Comparison of ENCODE assay signal across 8 cellular contexts in genomic region chr13:38582133-38582532, GRCh38.
DNase-seq lines count a peak whose midpoint lies in the region; ATAC-seq and TF ChIP-seq lines count a peak whose summit lies in the region.

No MANE protein-coding gene starts in this region.

- H3K27ac Mint-ChIP-seq in activated T-helper 1 cell treated with anti-CD3 and anti-CD28 coated beads, Interleukin-12 subunit alpha, Interleukin-12 subunit beta, Interleukin-2, Interleukin-4 antibody, amounts not matched to agents 30 ng/mL and 10 ng/mL and 1 ng/mL, durations not matched to agents 14 hours and 24 hours and 36 hours, result no peak overlapping the region
- H3K27ac Mint-ChIP-seq in CD14-positive monocyte, result no peak overlapping the region

- H3K4me1 Mint-ChIP-seq in activated T-helper 1 cell treated with anti-CD3 and anti-CD28 coated beads, Interleukin-12 subunit alpha, Interleukin-12 subunit beta, Interleukin-2, Interleukin-4 antibody, amounts not matched to agents 30 ng/mL and 10 ng/mL and 1 ng/mL, durations not matched to agents 14 hours and 24 hours and 36 hours (ENCODE audit: low read depth), result no peaks in the 10 kb centered on the region
- H3K4me1 Mint-ChIP-seq in CD14-positive monocyte, result no peaks in the 10 kb centered on the region

- no peaks in the 10 kb centered on the region for H3K27me3 Mint-ChIP-seq in activated T-helper 1 cell treated with anti-CD3 and anti-CD28 coated beads, Interleukin-12 subunit alpha, Interleukin-12 subunit beta, Interleukin-2, Interleukin-4 antibody, amounts not matched to agents 30 ng/mL and 10 ng/mL and 1 ng/mL, durations not matched to agents 14 hours and 24 hours and 36 hours (ENCODE audit: insufficient read depth)
- peaks cover 0 to 1% (median 0%) of the 10 kb centered on the region in 3 donors for H3K27me3 Mint-ChIP-seq in CD14-positive monocyte (ENCODE audit: low read depth in 3 of 3)

- TF ChIP-seq CTCF in 22Rv1 (IDR thresholded peaks at IDR 0.05) (peak; percentile 75), GM10266 (IDR thresholded peaks at IDR 0.05; ENCODE audit: control insufficient read depth, insufficient read depth, low read depth, missing control alignments) (peak; percentile 44), CD14-positive monocyte (IDR thresholded peaks at IDR 0.05) (no peak)

- intact Hi-C loops in activated T-helper 1 cell treated with anti-CD3 and anti-CD28 coated beads, Interleukin-12 subunit alpha, Interleukin-12 subunit beta, Interleukin-2, Interleukin-4 antibody, amounts not matched to agents 30 ng/mL and 10 ng/mL and 1 ng/mL, durations not matched to agents 14 hours and 24 hours and 36 hours (cut with micrococcal nuclease), result no loop called here
- intact Hi-C loops in CD14-positive monocyte (cut with micrococcal nuclease), result no loop called here

- no peak overlapping the region for H3K27ac ChIP-seq in 22Rv1

- H3K36me3 Mint-ChIP-seq in activated T-helper 1 cell treated with anti-CD3 and anti-CD28 coated beads, Interleukin-12 subunit alpha, Interleukin-12 subunit beta, Interleukin-2, Interleukin-4 antibody, amounts not matched to agents 30 ng/mL and 10 ng/mL and 1 ng/mL, durations not matched to agents 14 hours and 24 hours and 36 hours (ENCODE audit: low read depth), result no peaks in the 10 kb centered on the region
- no peaks in the 10 kb centered on the region for H3K36me3 Mint-ChIP-seq in CD14-positive monocyte

- DNase-seq in GM10266 (ENCODE audit: extremely low spot score), result peak; percentile 20
- DNase-seq in NCI-H748 (lab: John Stamatoyannopoulos, UW; ENCODE audit: unreplicated experiment), result peak; percentile 87
- peak; percentile 4 for DNase-seq in cerebellum (ENCODE audit: low spot score)
- peak; percentile 85 for DNase-seq in medulla oblongata (ENCODE audit: extremely low spot score)
- DNase-seq in activated T-helper 1 cell treated with anti-CD3 and anti-CD28 coated beads, Interleukin-12 subunit alpha, Interleukin-12 subunit beta, Interleukin-2, Interleukin-4 antibody, amounts not matched to agents 30 ng/mL and 10 ng/mL and 1 ng/mL, durations not matched to agents 14 hours and 24 hours and 36 hours (ENCODE audit: low spot score), result no peak
- no peak for DNase-seq in CD14-positive monocyte (ENCODE audit: low spot score)

- H3K4me3 Mint-ChIP-seq in activated T-helper 1 cell treated with anti-CD3 and anti-CD28 coated beads, Interleukin-12 subunit alpha, Interleukin-12 subunit beta, Interleukin-2, Interleukin-4 antibody, amounts not matched to agents 30 ng/mL and 10 ng/mL and 1 ng/mL, durations not matched to agents 14 hours and 24 hours and 36 hours, result no peak overlapping the region
- H3K4me3 Mint-ChIP-seq in CD14-positive monocyte, result no peak overlapping the region

- H3K9me3 Mint-ChIP-seq in activated T-helper 1 cell treated with anti-CD3 and anti-CD28 coated beads, Interleukin-12 subunit alpha, Interleukin-12 subunit beta, Interleukin-2, Interleukin-4 antibody, amounts not matched to agents 30 ng/mL and 10 ng/mL and 1 ng/mL, durations not matched to agents 14 hours and 24 hours and 36 hours, result no peaks in the 10 kb centered on the region
- peaks cover 0 to 2% (median 0%) of the 10 kb centered on the region in 7 donors for H3K9me3 Mint-ChIP-seq in CD14-positive monocyte

- peak; percentile 64 for ATAC-seq in HG03025 (IDR thresholded peaks at IDR 0.05; ENCODE audit: low FRiP score, unreplicated experiment)

Comparison
In these comparisons a context has a peak if more than half of its experiments do, and no peak if none do; other contexts are left out.
1. DNase-seq: peak in GM10266 (single experiment), NCI-H748 (single experiment), cerebellum (single experiment) and medulla oblongata (single experiment); none in activated T-helper 1 cell treated with anti-CD3 and anti-CD28 coated beads, Interleukin-12 subunit alpha, Interleukin-12 subunit beta, Interleukin-2, Interleukin-4 antibody, amounts not matched to agents 30 ng/mL and 10 ng/mL and 1 ng/mL, durations not matched to agents 14 hours and 24 hours and 36 hours (single experiment) and CD14-positive monocyte (single experiment).